Comparison of ENCODE assay signal across 9 cellular contexts in the genomic region with DNA sequence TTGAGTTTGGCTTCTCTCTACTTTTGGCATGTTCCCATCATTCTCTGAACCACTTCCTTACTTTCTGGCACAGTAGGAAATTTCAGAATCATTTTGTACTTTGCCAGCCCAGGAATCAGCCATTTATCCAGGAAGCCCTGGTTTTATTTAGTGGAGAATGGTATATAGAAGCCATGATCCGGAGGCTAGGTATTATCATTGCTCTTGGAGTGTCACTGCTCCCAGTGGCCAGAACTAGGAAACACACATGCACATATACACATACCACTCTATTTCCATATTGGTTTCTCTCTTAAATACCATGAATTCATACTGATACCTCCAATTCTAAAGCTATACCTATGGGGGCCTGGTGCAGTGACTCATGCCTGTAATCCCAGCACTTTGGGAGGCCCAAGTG. TPM values are rescaled to one million over a fixed set of nuclear protein-coding genes. Genes with fewer than 3 reads are reported as not detected.
DNase-seq lines count a peak whose midpoint lies in the region; ATAC-seq, FAIRE-seq and TF ChIP-seq lines count a peak whose summit lies in the region.
"Had no signal": no experiment of that assay in that cellular context is flagged by ENCODE, and none has a peak within 500 bp of the region (broad histone marks: within the 10 kb centered on the region; RNA-seq: fewer than 3 reads in every experiment).

No MANE protein-coding gene starts in this region.

- DNase-seq in heart left ventricle: no peak
- no peak for DNase-seq in left ventricle myocardium superior
- no peak for DNase-seq in activated B cell treated with CpG ODN at 0.5 μM for 24 hours
- DNase-seq in memory B cell (ENCODE audit: low spot score in 2 of 2): no peak
- no peak for DNase-seq in GM12892 (ENCODE audit: insufficient read length)
- no peak for DNase-seq in activated T-helper 2 cell treated with anti-CD3 and anti-CD28 coated beads, Interferon-gamma antibody, Interleukin-2, Interleukin-4, amounts not matched to agents 10 μg/mL and 5 μg/mL and 100 μg/mL, durations not matched to agents 14 hours and 24 hours and 36 hours (ENCODE audit: low spot score)
- DNase-seq: activated naive CD8-positive, alpha-beta T cell treated with anti-CD3 and anti-CD28 coated beads, Interleukin-2, amount 10 ng/mL, durations not matched to agents 7 days and 5 days had no signal

- no peaks in the 10 kb centered on the region for H3K27me3 ChIP-seq in heart left ventricle

- TF ChIP-seq CTCF in heart left ventricle (IDR thresholded peaks at IDR 0.05) (peak in 7 of 12 donors; percentile 8 to 41 (median 23)), activated B cell treated with CpG ODN at 0.5 μM for 24 hours (IDR thresholded peaks at IDR 0.05) (no peak)

- CTCF ChIA-PET in activated B cell treated with CpG ODN at 0.5 μM for 24 hours (lab: Charles Lee): no interaction called here

- peaks cover 4% of the 10 kb centered on the region for H3K36me3 Mint-ChIP-seq in activated B cell treated with CpG ODN at 0.5 μM for 24 hours (ENCODE audit: low read depth)
- H3K36me3 Mint-ChIP-seq in memory B cell: peaks cover 13% of the 10 kb centered on the region
- no peaks in the 10 kb centered on the region for H3K36me3 Mint-ChIP-seq in activated T-helper 2 cell treated with anti-CD3 and anti-CD28 coated beads, Interferon-gamma antibody, Interleukin-2, Interleukin-4, amounts not matched to agents 10 μg/mL and 5 μg/mL and 100 μg/mL, durations not matched to agents 14 hours and 24 hours and 36 hours (ENCODE audit: low read depth)
- H3K36me3 Mint-ChIP-seq: activated naive CD8-positive, alpha-beta T cell treated with anti-CD3 and anti-CD28 coated beads, Interleukin-2, amount 10 ng/mL, durations not matched to agents 7 days and 5 days had no signal

- H3K27me3 Mint-ChIP-seq in activated B cell treated with CpG ODN at 0.5 μM for 24 hours (no peaks in the 10 kb centered on the region), memory B cell (no peaks in the 10 kb centered on the region)
- H3K27me3 Mint-ChIP-seq in activated T-helper 2 cell treated with anti-CD3 and anti-CD28 coated beads, Interferon-gamma antibody, Interleukin-2, Interleukin-4, amounts not matched to agents 10 μg/mL and 5 μg/mL and 100 μg/mL, durations not matched to agents 14 hours and 24 hours and 36 hours (ENCODE audit: low read depth): no peaks in the 10 kb centered on the region
- H3K27me3 Mint-ChIP-seq: activated naive CD8-positive, alpha-beta T cell treated with anti-CD3 and anti-CD28 coated beads, Interleukin-2, amount 10 ng/mL, durations not matched to agents 7 days and 5 days had no signal

- H3K4me3 ChIP-seq in heart left ventricle: no peak overlapping the region

- no peaks in the 10 kb centered on the region for H3K9me3 Mint-ChIP-seq in activated B cell treated with CpG ODN at 0.5 μM for 24 hours
- no peaks in the 10 kb centered on the region for H3K9me3 Mint-ChIP-seq in memory B cell
- H3K9me3 Mint-ChIP-seq in activated T-helper 2 cell treated with anti-CD3 and anti-CD28 coated beads, Interferon-gamma antibody, Interleukin-2, Interleukin-4, amounts not matched to agents 10 μg/mL and 5 μg/mL and 100 μg/mL, durations not matched to agents 14 hours and 24 hours and 36 hours: no peaks in the 10 kb centered on the region
- H3K9me3 Mint-ChIP-seq: activated naive CD8-positive, alpha-beta T cell treated with anti-CD3 and anti-CD28 coated beads, Interleukin-2, amount 10 ng/mL, durations not matched to agents 7 days and 5 days had no signal

- POLR2A ChIA-PET in activated B cell treated with CpG ODN at 0.5 μM for 24 hours (lab: Charles Lee): no interaction called here

- FAIRE-seq in GM12892 (lab: Jason Lieb, UNC): no peak

- H3K4me1 ChIP-seq in heart left ventricle: peaks cover 0 to 14% (median 0%) of the 10 kb centered on the region in 12 donors

- no peak overlapping the region for H3K27ac Mint-ChIP-seq in activated B cell treated with CpG ODN at 0.5 μM for 24 hours
- no peak overlapping the region for H3K27ac Mint-ChIP-seq in memory B cell
- H3K27ac Mint-ChIP-seq in activated T-helper 2 cell treated with anti-CD3 and anti-CD28 coated beads, Interferon-gamma antibody, Interleukin-2, Interleukin-4, amounts not matched to agents 10 μg/mL and 5 μg/mL and 100 μg/mL, durations not matched to agents 14 hours and 24 hours and 36 hours: no peak overlapping the region
- H3K27ac Mint-ChIP-seq: activated naive CD8-positive, alpha-beta T cell treated with anti-CD3 and anti-CD28 coated beads, Interleukin-2, amount 10 ng/mL, durations not matched to agents 7 days and 5 days had no signal

- TF ChIP-seq POLR2A in heart left ventricle (IDR thresholded peaks at IDR 0.05) (no peak), GM12892 (IDR thresholded peaks at IDR 0.05; ENCODE audit: low read depth, low read length) (no peak)

- WGBS in heart left ventricle, 4 donors: 62 to 85% (median 77%) methylated on average over 1 of the region's 1 CpG

- no peak overlapping the region for H3K4me3 Mint-ChIP-seq in activated B cell treated with CpG ODN at 0.5 μM for 24 hours
- no peak overlapping the region for H3K4me3 Mint-ChIP-seq in memory B cell
- no peak overlapping the region for H3K4me3 Mint-ChIP-seq in activated T-helper 2 cell treated with anti-CD3 and anti-CD28 coated beads, Interferon-gamma antibody, Interleukin-2, Interleukin-4, amounts not matched to agents 10 μg/mL and 5 μg/mL and 100 μg/mL, durations not matched to agents 14 hours and 24 hours and 36 hours (ENCODE audit: low read depth)
- H3K4me3 Mint-ChIP-seq: activated naive CD8-positive, alpha-beta T cell treated with anti-CD3 and anti-CD28 coated beads, Interleukin-2, amount 10 ng/mL, durations not matched to agents 7 days and 5 days had no signal

- intact Hi-C loops in heart left ventricle (cut with DNase I): no loop called here
- intact Hi-C loops in left ventricle myocardium superior (cut with micrococcal nuclease): no loop called here
- intact Hi-C loops in activated B cell treated with CpG ODN at 0.5 μM for 24 hours (cut with micrococcal nuclease): no loop called here
- intact Hi-C loops in activated T-helper 2 cell treated with anti-CD3 and anti-CD28 coated beads, Interferon-gamma antibody, Interleukin-2, Interleukin-4, amounts not matched to agents 10 μg/mL and 5 μg/mL and 100 μg/mL, durations not matched to agents 14 hours and 24 hours and 36 hours (cut with micrococcal nuclease): no loop called here

- ATAC-seq in heart left ventricle: peak in 1 of 4 donors; percentile 45
- ATAC-seq in left ventricle myocardium superior: no peak
- ATAC-seq in HG03135 (IDR thresholded peaks at IDR 0.05; ENCODE audit: unreplicated experiment): peak; percentile 57
- peak; percentile 42 for ATAC-seq in activated B cell treated with CpG ODN at 0.5 μM for 24 hours (ENCODE audit: low read depth)
- peak; percentile 51 for ATAC-seq in memory B cell (ENCODE audit: low read depth)
- no peak for ATAC-seq in HG03342 (IDR thresholded peaks at IDR 0.05; ENCODE audit: unreplicated experiment)

- H3K27ac ChIP-seq in heart left ventricle: no peak overlapping the region

- H3K4me1 Mint-ChIP-seq in activated B cell treated with CpG ODN at 0.5 μM for 24 hours (peaks cover 21% of the 10 kb centered on the region), memory B cell (peaks cover 4% of the 10 kb centered on the region)
- H3K4me1 Mint-ChIP-seq in activated T-helper 2 cell treated with anti-CD3 and anti-CD28 coated beads, Interferon-gamma antibody, Interleukin-2, Interleukin-4, amounts not matched to agents 10 μg/mL and 5 μg/mL and 100 μg/mL, durations not matched to agents 14 hours and 24 hours and 36 hours (ENCODE audit: low read depth): peaks cover 5% of the 10 kb centered on the region

- H3K36me3 ChIP-seq in heart left ventricle: no peaks in the 10 kb centered on the region

- no peaks in the 10 kb centered on the region for H3K9me3 ChIP-seq in heart left ventricle

RNA-seq across cellular contexts. Expression of a gene that starts 36.3 kb away (rescaled TPM):
- total RNA-seq in heart left ventricle (10 to 100 TPM in 1 of 9 donors, 1 to 10 TPM in 8; 5.8 to 12.7 (median 7.7) TPM), left ventricle myocardium superior (8.0 TPM), activated B cell treated with CpG ODN at 0.5 μM for 24 hours (5.7 and 7.4 TPM in 2 replicates)
- 1 to 10 TPM; 3.7 to 5.3 TPM for polyA plus RNA-seq in heart left ventricle
- 2.4 TPM for polyA plus RNA-seq in GM12892 (2012; ENCODE audit: missing spikeins)
- 11.1 and 12.4 TPM in 2 replicates for total RNA-seq in activated T-helper 2 cell treated with anti-CD3 and anti-CD28 coated beads, Interferon-gamma antibody, Interleukin-2, Interleukin-4, amounts not matched to agents 10 μg/mL and 5 μg/mL and 100 μg/mL, durations not matched to agents 14 hours and 24 hours and 36 hours

RNA-seq across cellular contexts. Expression of a gene that starts 37.5 kb away (rescaled TPM):
- total RNA-seq in heart left ventricle (100 to 1,000 TPM; 103 to 175 (median 119) TPM), left ventricle myocardium superior (101 TPM), activated B cell treated with CpG ODN at 0.5 μM for 24 hours (55.1 and 71.9 TPM in 2 replicates)
- polyA plus RNA-seq in heart left ventricle: 100 to 1,000 TPM; 100 to 156 TPM
- 30.7 TPM for polyA plus RNA-seq in GM12892 (2012; ENCODE audit: missing spikeins)
- total RNA-seq in activated T-helper 2 cell treated with anti-CD3 and anti-CD28 coated beads, Interferon-gamma antibody, Interleukin-2, Interleukin-4, amounts not matched to agents 10 μg/mL and 5 μg/mL and 100 μg/mL, durations not matched to agents 14 hours and 24 hours and 36 hours: 66.9 and 69.7 TPM in 2 replicates

Comparison
In these comparisons a context has a peak if more than half of its experiments do, and no peak if none do; other contexts are left out.
1. ATAC-seq: peak in HG03135 (single experiment), activated B cell treated with CpG ODN at 0.5 μM for 24 hours (single experiment) and memory B cell (single experiment); none in left ventricle myocardium superior (single experiment) and HG03342 (single experiment).